1 cellular context compared by ENCODE assay signal in the genomic region with DNA sequence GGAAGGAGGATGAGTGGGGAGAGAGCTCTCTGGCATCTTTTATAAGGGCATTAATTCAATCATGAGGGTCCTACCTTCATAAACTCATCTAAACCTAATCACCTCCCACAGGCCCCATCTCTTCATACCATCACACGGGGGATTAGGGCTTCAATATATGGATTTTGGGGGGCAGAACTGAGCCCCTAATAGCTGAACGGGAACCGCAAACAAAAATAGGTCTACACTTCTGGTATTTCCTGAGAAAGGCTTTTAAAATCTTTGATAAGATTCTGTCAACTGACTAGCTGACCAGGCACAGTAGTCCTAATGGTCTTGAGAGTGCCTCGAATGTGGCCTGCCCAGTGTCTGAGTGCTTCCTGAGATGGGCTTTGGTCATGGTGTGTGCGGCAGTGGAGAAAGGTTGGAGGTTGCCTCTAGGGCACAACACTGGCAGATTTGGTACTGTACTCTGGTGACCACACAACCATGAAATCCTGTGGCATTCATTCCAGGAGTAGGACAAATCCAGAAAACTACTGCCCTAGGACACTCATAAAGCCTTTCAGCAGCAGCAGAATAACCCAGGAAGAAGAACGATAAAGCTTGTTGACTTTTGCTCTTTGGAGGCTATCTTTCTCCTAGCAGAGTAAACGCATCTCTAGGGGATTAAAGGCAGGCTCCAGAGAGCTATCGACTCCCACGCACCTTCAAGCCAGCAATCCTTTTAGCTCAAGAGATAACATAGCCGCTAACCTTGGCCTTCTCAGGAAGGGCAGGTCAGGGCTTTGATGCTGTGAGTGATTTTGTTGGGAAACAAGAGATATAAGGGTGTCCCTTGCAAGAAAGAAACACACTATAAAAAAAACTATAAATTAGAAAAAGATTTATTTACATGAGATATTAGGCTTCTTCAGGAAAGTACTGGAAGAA.
TF ChIP-seq lines count a peak whose summit lies in the region.

No MANE protein-coding gene starts in this region.

TF ChIP-seq in K562, 482 proteins besides CTCF, POLR2A, EP300 and RAD21 (continued from another document and continues in another):
- TF ChIP-seq, protein P1, sequence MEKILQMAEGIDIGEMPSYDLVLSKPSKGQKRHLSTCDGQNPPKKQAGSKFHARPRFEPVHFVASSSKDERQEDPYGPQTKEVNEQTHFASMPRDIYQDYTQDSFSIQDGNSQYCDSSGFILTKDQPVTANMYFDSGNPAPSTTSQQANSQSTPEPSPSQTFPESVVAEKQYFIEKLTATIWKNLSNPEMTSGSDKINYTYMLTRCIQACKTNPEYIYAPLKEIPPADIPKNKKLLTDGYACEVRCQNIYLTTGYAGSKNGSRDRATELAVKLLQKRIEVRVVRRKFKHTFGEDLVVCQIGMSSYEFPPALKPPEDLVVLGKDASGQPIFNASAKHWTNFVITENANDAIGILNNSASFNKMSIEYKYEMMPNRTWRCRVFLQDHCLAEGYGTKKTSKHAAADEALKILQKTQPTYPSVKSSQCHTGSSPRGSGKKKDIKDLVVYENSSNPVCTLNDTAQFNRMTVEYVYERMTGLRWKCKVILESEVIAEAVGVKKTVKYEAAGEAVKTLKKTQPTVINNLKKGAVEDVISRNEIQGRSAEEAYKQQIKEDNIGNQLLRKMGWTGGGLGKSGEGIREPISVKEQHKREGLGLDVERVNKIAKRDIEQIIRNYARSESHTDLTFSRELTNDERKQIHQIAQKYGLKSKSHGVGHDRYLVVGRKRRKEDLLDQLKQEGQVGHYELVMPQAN (IDR thresholded peaks at IDR 0.05; ENCODE audit: borderline replicate concordance): no peak
- TF ChIP-seq STAT5B (CRISPR knock-in tag; IDR thresholded peaks at IDR 0.05) (no peak), SP1 (CRISPR knock-in tag; IDR thresholded peaks at IDR 0.05) (no peak), CTBP1 (IDR thresholded peaks at IDR 0.05; ENCODE audit: borderline replicate concordance) (peak; percentile 57; the same call in 1 of the 2 replicates), ZNF175 (CRISPR knock-in tag; IDR thresholded peaks at IDR 0.05; ENCODE audit: low read depth) (no peak), DIDO1 (tag; IDR thresholded peaks at IDR 0.05; ENCODE audit: low read depth) (no peak), TCF7 (IDR thresholded peaks at IDR 0.05; ENCODE audit: borderline replicate concordance) (no peak), KAT7 (CRISPR knock-in tag; IDR thresholded peaks at IDR 0.05; ENCODE audit: borderline replicate concordance) (no peak), HCFC1 (IDR thresholded peaks at IDR 0.05; ENCODE audit: low read depth, low read length) (no peak), POLR3G (IDR thresholded peaks at IDR 0.05; ENCODE audit: extremely low read depth, insufficient read length, insufficient replicate concordance) (no peak), SMAD4 (CRISPR knock-in tag; conservative IDR thresholded peaks at IDR 0.05) (no peak), XRCC5 (IDR thresholded peaks at IDR 0.05; ENCODE audit: low read depth, low read length) (no peak), CEBPG (CRISPR knock-in tag; IDR thresholded peaks at IDR 0.05) (no peak), CEBPG (tag; conservative IDR thresholded peaks at IDR 0.05 in 1 of 2, IDR thresholded peaks at IDR 0.05 in 1 of 2) (no peak), SAFB (IDR thresholded peaks at IDR 0.05; ENCODE audit: borderline replicate concordance, low read depth, low read length) (no peak), SP2 (IDR thresholded peaks at IDR 0.05; ENCODE audit: extremely low read depth, low read depth, low read length, poor library complexity, severe bottlenecking) (no peak), ZNF77 (CRISPR knock-in tag; IDR thresholded peaks at IDR 0.05) (no peak), ZFX (CRISPR knock-in tag; IDR thresholded peaks at IDR 0.05) (no peak), FOXA3 (CRISPR knock-in tag; conservative IDR thresholded peaks at IDR 0.05 in 1 of 2, IDR thresholded peaks at IDR 0.05 in 1 of 2) (peak in 1 of 2 experiments; percentile 81; a peak in 2 of 4 replicates), HSF4 (CRISPR knock-in tag; IDR thresholded peaks at IDR 0.05; ENCODE audit: borderline replicate concordance) (no peak), MEIS2 (IDR thresholded peaks at IDR 0.05; ENCODE audit: partially characterized antibody) (no peak), ZBTB7A (IDR thresholded peaks at IDR 0.05; ENCODE audit: borderline replicate concordance, control insufficient read depth, low read depth, low read length) (no peak), EGR1 (conservative IDR thresholded peaks at IDR 0.05) (peak; percentile 19; the same call in 1 of the 2 replicates), MXI1 (IDR thresholded peaks at IDR 0.05; ENCODE audit: low read depth, low read length) (no peak), RCOR1 (IDR thresholded peaks at IDR 0.05; ENCODE audit: borderline replicate concordance in 1 of 2, low read depth in 2 of 2, low read length in 2 of 2) (peak in 1 of 2 experiments; percentile 77; a peak in 2 of 4 replicates), CBX5 (IDR thresholded peaks at IDR 0.05; ENCODE audit: borderline replicate concordance, low read depth) (no peak), KDM5B (IDR thresholded peaks at IDR 0.05; ENCODE audit: insufficient replicate concordance, low read depth, low read length) (no peak), SREBF2 (CRISPR knock-in tag; IDR thresholded peaks at IDR 0.05) (no peak), BDP1 (IDR thresholded peaks at IDR 0.05; ENCODE audit: insufficient read depth, insufficient read length) (no peak), ETS2 (tag; IDR thresholded peaks at IDR 0.05; ENCODE audit: borderline replicate concordance, poor library complexity, severe bottlenecking) (no peak), ZNF561 (CRISPR knock-in tag; conservative IDR thresholded peaks at IDR 0.05) (no peak), ZNF778 (CRISPR knock-in tag; IDR thresholded peaks at IDR 0.05) (no peak), CREM (IDR thresholded peaks at IDR 0.05; ENCODE audit: low read depth) (no peak), CBFA2T3 (IDR thresholded peaks at IDR 0.05) (peak; percentile 66), CXXC5 (CRISPR knock-in tag; IDR thresholded peaks at IDR 0.05) (peak; percentile 28; the same call in 1 of the 2 replicates), CC2D1A (IDR thresholded peaks at IDR 0.05) (no peak), GATAD2B (IDR thresholded peaks at IDR 0.05; ENCODE audit: borderline replicate concordance) (no peak), SAP30 (IDR thresholded peaks at IDR 0.05; ENCODE audit: borderline replicate concordance, insufficient read depth, low read depth, low read length, poor library complexity, severe bottlenecking) (no peak), HDAC6 (IDR thresholded peaks at IDR 0.05; ENCODE audit: low read depth, low read length) (no peak), ZNF3 (CRISPR knock-in tag; IDR thresholded peaks at IDR 0.05) (no peak), PHF21A (IDR thresholded peaks at IDR 0.05; ENCODE audit: borderline replicate concordance, low read depth) (no peak), RUNX1 (IDR thresholded peaks at IDR 0.05; ENCODE audit: low read depth) (no peak), TCF3 (CRISPR knock-in tag; IDR thresholded peaks at IDR 0.05) (0 out of 2 replicates have a peak, but pooled peaks have one; percentile 24)
- TF ChIP-seq, protein P2, sequence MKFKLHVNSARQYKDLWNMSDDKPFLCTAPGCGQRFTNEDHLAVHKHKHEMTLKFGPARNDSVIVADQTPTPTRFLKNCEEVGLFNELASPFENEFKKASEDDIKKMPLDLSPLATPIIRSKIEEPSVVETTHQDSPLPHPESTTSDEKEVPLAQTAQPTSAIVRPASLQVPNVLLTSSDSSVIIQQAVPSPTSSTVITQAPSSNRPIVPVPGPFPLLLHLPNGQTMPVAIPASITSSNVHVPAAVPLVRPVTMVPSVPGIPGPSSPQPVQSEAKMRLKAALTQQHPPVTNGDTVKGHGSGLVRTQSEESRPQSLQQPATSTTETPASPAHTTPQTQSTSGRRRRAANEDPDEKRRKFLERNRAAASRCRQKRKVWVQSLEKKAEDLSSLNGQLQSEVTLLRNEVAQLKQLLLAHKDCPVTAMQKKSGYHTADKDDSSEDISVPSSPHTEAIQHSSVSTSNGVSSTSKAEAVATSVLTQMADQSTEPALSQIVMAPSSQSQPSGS (CRISPR knock-in tag; IDR thresholded peaks at IDR 0.05): no peak
- TF ChIP-seq, protein P3, sequence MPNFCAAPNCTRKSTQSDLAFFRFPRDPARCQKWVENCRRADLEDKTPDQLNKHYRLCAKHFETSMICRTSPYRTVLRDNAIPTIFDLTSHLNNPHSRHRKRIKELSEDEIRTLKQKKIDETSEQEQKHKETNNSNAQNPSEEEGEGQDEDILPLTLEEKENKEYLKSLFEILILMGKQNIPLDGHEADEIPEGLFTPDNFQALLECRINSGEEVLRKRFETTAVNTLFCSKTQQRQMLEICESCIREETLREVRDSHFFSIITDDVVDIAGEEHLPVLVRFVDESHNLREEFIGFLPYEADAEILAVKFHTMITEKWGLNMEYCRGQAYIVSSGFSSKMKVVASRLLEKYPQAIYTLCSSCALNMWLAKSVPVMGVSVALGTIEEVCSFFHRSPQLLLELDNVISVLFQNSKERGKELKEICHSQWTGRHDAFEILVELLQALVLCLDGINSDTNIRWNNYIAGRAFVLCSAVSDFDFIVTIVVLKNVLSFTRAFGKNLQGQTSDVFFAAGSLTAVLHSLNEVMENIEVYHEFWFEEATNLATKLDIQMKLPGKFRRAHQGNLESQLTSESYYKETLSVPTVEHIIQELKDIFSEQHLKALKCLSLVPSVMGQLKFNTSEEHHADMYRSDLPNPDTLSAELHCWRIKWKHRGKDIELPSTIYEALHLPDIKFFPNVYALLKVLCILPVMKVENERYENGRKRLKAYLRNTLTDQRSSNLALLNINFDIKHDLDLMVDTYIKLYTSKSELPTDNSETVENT (CRISPR knock-in tag; IDR thresholded peaks at IDR 0.05): no peak
- TF ChIP-seq, protein P4, sequence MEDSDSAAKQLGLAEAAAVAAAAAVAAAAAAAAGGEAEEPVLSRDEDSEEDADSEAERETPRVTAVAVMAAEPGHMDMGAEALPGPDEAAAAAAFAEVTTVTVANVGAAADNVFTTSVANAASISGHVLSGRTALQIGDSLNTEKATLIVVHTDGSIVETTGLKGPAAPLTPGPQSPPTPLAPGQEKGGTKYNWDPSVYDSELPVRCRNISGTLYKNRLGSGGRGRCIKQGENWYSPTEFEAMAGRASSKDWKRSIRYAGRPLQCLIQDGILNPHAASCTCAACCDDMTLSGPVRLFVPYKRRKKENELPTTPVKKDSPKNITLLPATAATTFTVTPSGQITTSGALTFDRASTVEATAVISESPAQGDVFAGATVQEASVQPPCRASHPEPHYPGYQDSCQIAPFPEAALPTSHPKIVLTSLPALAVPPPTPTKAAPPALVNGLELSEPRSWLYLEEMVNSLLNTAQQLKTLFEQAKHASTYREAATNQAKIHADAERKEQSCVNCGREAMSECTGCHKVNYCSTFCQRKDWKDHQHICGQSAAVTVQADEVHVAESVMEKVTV (CRISPR knock-in tag; IDR thresholded peaks at IDR 0.05): no peak
- TF ChIP-seq, protein P5, sequence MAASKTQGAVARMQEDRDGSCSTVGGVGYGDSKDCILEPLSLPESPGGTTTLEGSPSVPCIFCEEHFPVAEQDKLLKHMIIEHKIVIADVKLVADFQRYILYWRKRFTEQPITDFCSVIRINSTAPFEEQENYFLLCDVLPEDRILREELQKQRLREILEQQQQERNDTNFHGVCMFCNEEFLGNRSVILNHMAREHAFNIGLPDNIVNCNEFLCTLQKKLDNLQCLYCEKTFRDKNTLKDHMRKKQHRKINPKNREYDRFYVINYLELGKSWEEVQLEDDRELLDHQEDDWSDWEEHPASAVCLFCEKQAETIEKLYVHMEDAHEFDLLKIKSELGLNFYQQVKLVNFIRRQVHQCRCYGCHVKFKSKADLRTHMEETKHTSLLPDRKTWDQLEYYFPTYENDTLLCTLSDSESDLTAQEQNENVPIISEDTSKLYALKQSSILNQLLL (CRISPR knock-in tag; IDR thresholded peaks at IDR 0.05; ENCODE audit: borderline replicate concordance): no peak
- TF ChIP-seq, protein P6, sequence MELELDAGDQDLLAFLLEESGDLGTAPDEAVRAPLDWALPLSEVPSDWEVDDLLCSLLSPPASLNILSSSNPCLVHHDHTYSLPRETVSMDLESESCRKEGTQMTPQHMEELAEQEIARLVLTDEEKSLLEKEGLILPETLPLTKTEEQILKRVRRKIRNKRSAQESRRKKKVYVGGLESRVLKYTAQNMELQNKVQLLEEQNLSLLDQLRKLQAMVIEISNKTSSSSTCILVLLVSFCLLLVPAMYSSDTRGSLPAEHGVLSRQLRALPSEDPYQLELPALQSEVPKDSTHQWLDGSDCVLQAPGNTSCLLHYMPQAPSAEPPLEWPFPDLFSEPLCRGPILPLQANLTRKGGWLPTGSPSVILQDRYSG (tag; conservative IDR thresholded peaks at IDR 0.05; ENCODE audit: low read depth): no peak
- TF ChIP-seq, protein P7, sequence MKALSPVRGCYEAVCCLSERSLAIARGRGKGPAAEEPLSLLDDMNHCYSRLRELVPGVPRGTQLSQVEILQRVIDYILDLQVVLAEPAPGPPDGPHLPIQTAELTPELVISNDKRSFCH (CRISPR knock-in tag; IDR thresholded peaks at IDR 0.05): no peak
- TF ChIP-seq, protein P7 (tag; IDR thresholded peaks at IDR 0.05): no peak
- TF ChIP-seq, protein P8, sequence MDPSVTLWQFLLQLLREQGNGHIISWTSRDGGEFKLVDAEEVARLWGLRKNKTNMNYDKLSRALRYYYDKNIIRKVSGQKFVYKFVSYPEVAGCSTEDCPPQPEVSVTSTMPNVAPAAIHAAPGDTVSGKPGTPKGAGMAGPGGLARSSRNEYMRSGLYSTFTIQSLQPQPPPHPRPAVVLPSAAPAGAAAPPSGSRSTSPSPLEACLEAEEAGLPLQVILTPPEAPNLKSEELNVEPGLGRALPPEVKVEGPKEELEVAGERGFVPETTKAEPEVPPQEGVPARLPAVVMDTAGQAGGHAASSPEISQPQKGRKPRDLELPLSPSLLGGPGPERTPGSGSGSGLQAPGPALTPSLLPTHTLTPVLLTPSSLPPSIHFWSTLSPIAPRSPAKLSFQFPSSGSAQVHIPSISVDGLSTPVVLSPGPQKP (CRISPR knock-in tag; IDR thresholded peaks at IDR 0.05): no peak
- TF ChIP-seq, protein P9, sequence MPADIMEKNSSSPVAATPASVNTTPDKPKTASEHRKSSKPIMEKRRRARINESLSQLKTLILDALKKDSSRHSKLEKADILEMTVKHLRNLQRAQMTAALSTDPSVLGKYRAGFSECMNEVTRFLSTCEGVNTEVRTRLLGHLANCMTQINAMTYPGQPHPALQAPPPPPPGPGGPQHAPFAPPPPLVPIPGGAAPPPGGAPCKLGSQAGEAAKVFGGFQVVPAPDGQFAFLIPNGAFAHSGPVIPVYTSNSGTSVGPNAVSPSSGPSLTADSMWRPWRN (IDR thresholded peaks at IDR 0.05; ENCODE audit: low read depth): 0 out of 2 replicates have a peak, but pooled peaks have one; percentile 26
- TF ChIP-seq, protein P10, sequence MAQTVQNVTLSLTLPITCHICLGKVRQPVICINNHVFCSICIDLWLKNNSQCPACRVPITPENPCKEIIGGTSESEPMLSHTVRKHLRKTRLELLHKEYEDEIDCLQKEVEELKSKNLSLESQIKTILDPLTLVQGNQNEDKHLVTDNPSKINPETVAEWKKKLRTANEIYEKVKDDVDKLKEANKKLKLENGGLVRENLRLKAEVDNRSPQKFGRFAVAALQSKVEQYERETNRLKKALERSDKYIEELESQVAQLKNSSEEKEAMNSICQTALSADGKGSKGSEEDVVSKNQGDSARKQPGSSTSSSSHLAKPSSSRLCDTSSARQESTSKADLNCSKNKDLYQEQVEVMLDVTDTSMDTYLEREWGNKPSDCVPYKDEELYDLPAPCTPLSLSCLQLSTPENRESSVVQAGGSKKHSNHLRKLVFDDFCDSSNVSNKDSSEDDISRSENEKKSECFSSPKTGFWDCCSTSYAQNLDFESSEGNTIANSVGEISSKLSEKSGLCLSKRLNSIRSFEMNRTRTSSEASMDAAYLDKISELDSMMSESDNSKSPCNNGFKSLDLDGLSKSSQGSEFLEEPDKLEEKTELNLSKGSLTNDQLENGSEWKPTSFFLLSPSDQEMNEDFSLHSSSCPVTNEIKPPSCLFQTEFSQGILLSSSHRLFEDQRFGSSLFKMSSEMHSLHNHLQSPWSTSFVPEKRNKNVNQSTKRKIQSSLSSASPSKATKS (CRISPR knock-in tag; IDR thresholded peaks at IDR 0.05): no peak
